ENCODE assay signal across 24 cellular contexts in the genomic region with DNA sequence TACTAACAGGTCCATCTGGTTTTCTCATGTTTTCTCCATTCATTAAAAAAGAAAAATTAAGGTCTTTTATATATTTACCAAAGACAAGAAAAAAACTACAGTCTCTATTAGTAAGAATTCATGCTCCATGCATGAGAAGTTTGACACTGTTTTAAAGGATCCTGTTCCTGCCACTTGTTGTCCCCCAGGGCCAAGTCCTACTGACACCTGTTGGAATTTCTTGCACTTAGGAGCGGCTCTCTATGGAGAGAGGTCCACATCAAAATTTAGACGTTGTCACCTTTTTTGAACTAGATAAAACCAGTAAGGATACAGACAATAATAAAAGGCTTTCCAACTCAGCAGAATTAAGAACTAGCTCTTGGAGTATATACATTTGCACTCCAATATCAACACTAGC.
"Had no signal": no experiment of that assay in that cellular context is flagged by ENCODE, and none has a peak within 500 bp of the region (broad histone marks: within the 10 kb centered on the region; RNA-seq: fewer than 3 reads in every experiment).

No MANE protein-coding gene starts in this region.

- DNase-seq: colonic mucosa; cortex of kidney; dermis blood vessel endothelial cell; dorsolateral prefrontal cortex; effector CD4-positive, alpha-beta T cell; effector memory CD4-positive, alpha-beta T cell; effector memory CD8-positive, alpha-beta T cell; endodermal cell; erythroblast; esophagus squamous epithelium; foreskin fibroblast; foreskin keratinocyte; foreskin melanocyte; gastrocnemius medialis; glutamatergic neuron; head of caudate nucleus; heart left ventricle; heart right ventricle had no signal

- ATAC-seq: effector memory CD8-positive, alpha-beta T cell; esophagus mucosa; foreskin keratinocyte; gastrocnemius medialis; gastroesophageal sphincter; heart left ventricle; heart right ventricle had no signal

- H3K27ac ChIP-seq: colonic mucosa, coronary artery, epithelial cell of prostate, esophagus muscularis mucosa, esophagus squamous epithelium, foreskin keratinocyte, gastrocnemius medialis, gastroesophageal sphincter, heart left ventricle, heart right ventricle had no signal

- H3K4me3 Mint-ChIP-seq: dendritic cell treated with granulocyte-macrophage colony-stimulating factor and Interleukin-4, amounts not matched to agents 40 ng/mL and 50 ng/mL, for 4 days; effector memory CD8-positive, alpha-beta T cell; endodermal cell had no signal

- H3K27me3 ChIP-seq: colonic mucosa, dorsolateral prefrontal cortex, esophagus muscularis mucosa, esophagus squamous epithelium, foreskin keratinocyte, gastrocnemius medialis, gastroesophageal sphincter, heart left ventricle, heart right ventricle had no signal

- H3K9me3 ChIP-seq: colonic mucosa, esophagus muscularis mucosa, esophagus squamous epithelium, gastrocnemius medialis, gastroesophageal sphincter, heart left ventricle, heart right ventricle had no signal

- H3K36me3 ChIP-seq: colonic mucosa had no signal

- H3K4me1 ChIP-seq: colonic mucosa, foreskin keratinocyte, gastrocnemius medialis had no signal

- H3K27ac Mint-ChIP-seq: dendritic cell treated with granulocyte-macrophage colony-stimulating factor and Interleukin-4, amounts not matched to agents 40 ng/mL and 50 ng/mL, for 4 days; endodermal cell had no signal

- H3K27me3 Mint-ChIP-seq: dendritic cell treated with granulocyte-macrophage colony-stimulating factor and Interleukin-4, amounts not matched to agents 40 ng/mL and 50 ng/mL, for 4 days; effector memory CD8-positive, alpha-beta T cell had no signal

- H3K9me3 Mint-ChIP-seq: dendritic cell treated with granulocyte-macrophage colony-stimulating factor and Interleukin-4, amounts not matched to agents 40 ng/mL and 50 ng/mL, for 4 days; effector memory CD8-positive, alpha-beta T cell; endodermal cell had no signal

- H3K4me3 ChIP-seq: colonic mucosa, coronary artery, dorsolateral prefrontal cortex, esophagus muscularis mucosa, esophagus squamous epithelium, gastrocnemius medialis, gastroesophageal sphincter, heart left ventricle, heart right ventricle had no signal
